1 cellular context compared by ENCODE assay signal in genomic region chr10:100373298-100374136, GRCh38.
TF ChIP-seq lines count a peak whose summit lies in the region.

No MANE protein-coding gene starts in this region.

TF ChIP-seq in HepG2, 621 proteins besides CTCF, POLR2A, EP300 and RAD21 (continued from another document):
- TF ChIP-seq, protein P1, sequence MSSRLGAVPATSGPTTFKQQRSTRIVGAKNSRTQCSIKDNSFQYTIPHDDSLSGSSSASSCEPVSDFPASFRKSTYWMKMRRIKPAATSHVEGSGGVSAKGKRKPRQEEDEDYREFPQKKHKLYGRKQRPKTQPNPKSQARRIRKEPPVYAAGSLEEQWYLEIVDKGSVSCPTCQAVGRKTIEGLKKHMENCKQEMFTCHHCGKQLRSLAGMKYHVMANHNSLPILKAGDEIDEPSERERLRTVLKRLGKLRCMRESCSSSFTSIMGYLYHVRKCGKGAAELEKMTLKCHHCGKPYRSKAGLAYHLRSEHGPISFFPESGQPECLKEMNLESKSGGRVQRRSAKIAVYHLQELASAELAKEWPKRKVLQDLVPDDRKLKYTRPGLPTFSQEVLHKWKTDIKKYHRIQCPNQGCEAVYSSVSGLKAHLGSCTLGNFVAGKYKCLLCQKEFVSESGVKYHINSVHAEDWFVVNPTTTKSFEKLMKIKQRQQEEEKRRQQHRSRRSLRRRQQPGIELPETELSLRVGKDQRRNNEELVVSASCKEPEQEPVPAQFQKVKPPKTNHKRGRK (CRISPR knock-in tag; IDR thresholded peaks at IDR 0.05) = no peak
- TF ChIP-seq SCMH1 (CRISPR knock-in tag; IDR thresholded peaks at IDR 0.05; ENCODE audit: borderline replicate concordance) = no peak
- TF ChIP-seq ZNF737 (CRISPR knock-in tag; IDR thresholded peaks at IDR 0.05; ENCODE audit: borderline replicate concordance) = 0 out of 2 replicates have a peak, but pooled peaks have one; percentile 26
- TF ChIP-seq HDAC1 (CRISPR knock-in tag; IDR thresholded peaks at IDR 0.05) = peak; percentile 80
- no peak for TF ChIP-seq PRDM4 (CRISPR knock-in tag; IDR thresholded peaks at IDR 0.05; ENCODE audit: borderline replicate concordance)
- no peak for TF ChIP-seq ZBTB3 (CRISPR knock-in tag; IDR thresholded peaks at IDR 0.05; ENCODE audit: borderline replicate concordance, low read depth)
- TF ChIP-seq ZNF510 (CRISPR knock-in tag; IDR thresholded peaks at IDR 0.05; ENCODE audit: low read depth) = no peak
- TF ChIP-seq MYNN (CRISPR knock-in tag; IDR thresholded peaks at IDR 0.05; ENCODE audit: low read depth) = peak; percentile 66; the same call in 1 of the 2 replicates
- TF ChIP-seq ELF4 (CRISPR knock-in tag; IDR thresholded peaks at IDR 0.05; ENCODE audit: borderline replicate concordance) = 0 out of 2 replicates have a peak, but pooled peaks have one; percentile 32
- TF ChIP-seq ZBTB14 (CRISPR knock-in tag; IDR thresholded peaks at IDR 0.05) = no peak
- TF ChIP-seq FOXP4 (CRISPR knock-in tag; IDR thresholded peaks at IDR 0.05) = peak; percentile 78
- peak; percentile 81 for TF ChIP-seq SAP130 (CRISPR knock-in tag; IDR thresholded peaks at IDR 0.05; ENCODE audit: low read depth)
- no peak for TF ChIP-seq ZNF354B (CRISPR knock-in tag; IDR thresholded peaks at IDR 0.05)
- 0 out of 2 replicates have a peak, but pooled peaks have one; percentile 73 for TF ChIP-seq CC2D1A (CRISPR knock-in tag; IDR thresholded peaks at IDR 0.05)
- no peak for TF ChIP-seq LBX2 (CRISPR knock-in tag; IDR thresholded peaks at IDR 0.05; ENCODE audit: borderline replicate concordance)
- TF ChIP-seq ZNF253 (CRISPR knock-in tag; IDR thresholded peaks at IDR 0.05; ENCODE audit: borderline replicate concordance) = no peak
- TF ChIP-seq ZNF331 (CRISPR knock-in tag; IDR thresholded peaks at IDR 0.05) = peak; percentile 70; the same call in 1 of the 2 replicates
- TF ChIP-seq, protein P2, sequence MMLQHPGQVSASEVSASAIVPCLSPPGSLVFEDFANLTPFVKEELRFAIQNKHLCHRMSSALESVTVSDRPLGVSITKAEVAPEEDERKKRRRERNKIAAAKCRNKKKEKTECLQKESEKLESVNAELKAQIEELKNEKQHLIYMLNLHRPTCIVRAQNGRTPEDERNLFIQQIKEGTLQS (CRISPR knock-in tag; IDR thresholded peaks at IDR 0.05) = peak; percentile 95
- TF ChIP-seq HIC2 (CRISPR knock-in tag; IDR thresholded peaks at IDR 0.05; ENCODE audit: low read depth) = no peak; the same call in 1 of the 2 replicates
- TF ChIP-seq ZNF10 (CRISPR knock-in tag; IDR thresholded peaks at IDR 0.05; ENCODE audit: borderline replicate concordance, low read depth) = no peak
- TF ChIP-seq KLF9 (CRISPR knock-in tag; IDR thresholded peaks at IDR 0.05; ENCODE audit: low read depth) = 0 out of 2 replicates have a peak, but pooled peaks have one; percentile 26
- TF ChIP-seq ZSCAN30 (CRISPR knock-in tag; IDR thresholded peaks at IDR 0.05) = 0 out of 2 replicates have a peak, but pooled peaks have one; percentile 22
- no peak for TF ChIP-seq ZNF234 (CRISPR knock-in tag; conservative IDR thresholded peaks at IDR 0.05)
- TF ChIP-seq, protein P3, sequence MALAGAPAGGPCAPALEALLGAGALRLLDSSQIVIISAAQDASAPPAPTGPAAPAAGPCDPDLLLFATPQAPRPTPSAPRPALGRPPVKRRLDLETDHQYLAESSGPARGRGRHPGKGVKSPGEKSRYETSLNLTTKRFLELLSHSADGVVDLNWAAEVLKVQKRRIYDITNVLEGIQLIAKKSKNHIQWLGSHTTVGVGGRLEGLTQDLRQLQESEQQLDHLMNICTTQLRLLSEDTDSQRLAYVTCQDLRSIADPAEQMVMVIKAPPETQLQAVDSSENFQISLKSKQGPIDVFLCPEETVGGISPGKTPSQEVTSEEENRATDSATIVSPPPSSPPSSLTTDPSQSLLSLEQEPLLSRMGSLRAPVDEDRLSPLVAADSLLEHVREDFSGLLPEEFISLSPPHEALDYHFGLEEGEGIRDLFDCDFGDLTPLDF (CRISPR knock-in tag; IDR thresholded peaks at IDR 0.05) = peak; percentile 79
- TF ChIP-seq SIX4 (CRISPR knock-in tag; IDR thresholded peaks at IDR 0.05) = no peak
- TF ChIP-seq ZNF772 (CRISPR knock-in tag; IDR thresholded peaks at IDR 0.05) = peak; percentile 57
- TF ChIP-seq KDM2A (CRISPR knock-in tag; IDR thresholded peaks at IDR 0.05; ENCODE audit: borderline replicate concordance, low read depth) = peak; percentile 88
- no peak for TF ChIP-seq KAT2B (IDR thresholded peaks at IDR 0.05; ENCODE audit: borderline replicate concordance, low read depth, low read length)
- TF ChIP-seq PRPF4 (IDR thresholded peaks at IDR 0.05; ENCODE audit: low read depth, low read length, poor library complexity, severe bottlenecking) = no peak
- TF ChIP-seq NFE2L2 (IDR thresholded peaks at IDR 0.05; ENCODE audit: low read length) = no peak
- TF ChIP-seq, protein P4, sequence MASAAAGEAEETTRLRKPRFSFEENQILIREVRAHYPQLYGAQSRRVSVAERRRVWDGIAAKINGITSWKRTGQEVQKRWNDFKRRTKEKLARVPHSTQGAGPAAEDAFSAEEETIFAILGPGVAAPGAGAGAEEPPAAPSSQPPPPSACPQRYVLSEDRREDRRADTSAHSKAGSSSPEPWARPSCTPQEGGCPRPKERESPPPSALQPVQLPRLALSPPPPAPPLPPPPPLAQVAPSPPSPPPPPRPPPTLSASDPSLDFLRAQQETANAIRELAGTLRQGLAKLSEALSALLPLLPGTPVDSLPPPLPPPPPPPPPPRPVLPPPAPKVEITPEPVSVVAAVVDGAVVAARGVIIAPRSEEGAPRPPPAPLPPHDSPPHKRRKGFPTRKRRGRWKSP (CRISPR knock-in tag; IDR thresholded peaks at IDR 0.05) = peak; percentile 42; the same call in 1 of the 2 replicates
- 0 out of 2 replicates have a peak, but pooled peaks have one; percentile 22 for TF ChIP-seq ZNF430 (CRISPR knock-in tag; IDR thresholded peaks at IDR 0.05)
- TF ChIP-seq HNRNPH1 (optimal IDR thresholded peaks at IDR 0.05; ENCODE audit: low read depth, low read length) = peak; percentile 64
- no peak for TF ChIP-seq ZNF644 (CRISPR knock-in tag; IDR thresholded peaks at IDR 0.05; ENCODE audit: low read depth)
TF ChIP-seq in HepG2: peak in this region for 276.
